12 cellular contexts compared by ENCODE assay signal in the genomic region with DNA sequence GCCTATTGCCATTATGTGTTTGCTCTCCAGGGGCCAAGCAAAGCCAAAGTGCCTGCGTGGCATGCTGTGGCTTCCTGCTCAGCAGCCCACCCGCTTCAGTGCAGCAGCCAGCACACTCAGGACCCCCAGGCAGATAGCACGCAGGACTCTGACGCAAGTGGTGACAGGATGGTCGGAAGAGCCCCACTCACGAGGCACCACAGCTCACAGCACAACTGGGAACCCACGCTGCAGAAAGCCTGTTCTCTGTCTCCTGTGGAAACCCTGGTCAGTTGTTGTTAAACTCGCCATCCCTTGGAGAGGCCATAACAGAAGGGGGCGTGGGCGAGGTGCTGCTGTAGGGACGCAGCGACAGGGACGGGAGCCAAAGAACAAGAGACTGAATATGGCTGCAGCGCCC.
DNase-seq lines count a peak whose midpoint lies in the region; ATAC-seq, FAIRE-seq and TF ChIP-seq lines count a peak whose summit lies in the region.
"Had no signal": no experiment of that assay in that cellular context is flagged by ENCODE, and none has a peak within 500 bp of the region (broad histone marks: within the 10 kb centered on the region; RNA-seq: fewer than 3 reads in every experiment).

No MANE protein-coding gene starts in this region.

- H3K56ac ChIP-seq in mesendoderm (ENCODE audit: low read length), result peak overlapping the region; percentile 42

- FAIRE-seq in HepG2 (lab: Jason Lieb, UNC), result no peak

- peaks cover 13% of the 10 kb centered on the region; the same call in 1 of the 2 replicates for H4K20me1 ChIP-seq in HepG2 (ENCODE audit: insufficient read depth, low read length)

- H3K9ac ChIP-seq in HepG2 (ENCODE audit: insufficient read depth, low read depth, low read length), result no peak overlapping the region
- H3K9ac ChIP-seq in mesendoderm (ENCODE audit: low read length), result no peak overlapping the region

- BruUV-seq in HepG2 (replicated peaks; lab: Mats Ljungman, UMichigan), result no TSS peak

- POLR2A ChIA-PET in HepG2 (lab: Yijun Ruan, JAX), result no interaction called here
- POLR2A ChIA-PET in WTC11 (lab: Charles Lee), result no interaction called here

- intact Hi-C loops in HepG2 (cut with micrococcal nuclease; ENCODE audit: unreplicated experiment) (no loop called here), right lobe of liver (cut with DNase I) (no loop called here)

- no peak overlapping the region for H2AFZ ChIP-seq in HepG2 (ENCODE audit: low read length)

- H3K36me3 ChIP-seq in HepG2 (replicated peaks in 1 of 2; ENCODE audit: control insufficient read depth in 1 of 2, insufficient read depth in 2 of 2, low read length in 2 of 2), result peaks cover 0 to 3% of the 10 kb centered on the region in 2 experiments; a peak in 4 of 5 replicates
- H3K36me3 ChIP-seq in right lobe of liver, result no peaks in the 10 kb centered on the region
- no peaks in the 10 kb centered on the region for H3K36me3 ChIP-seq in mesendoderm (ENCODE audit: control insufficient read depth, insufficient read depth, low read length)

- peak overlapping the region; percentile 79 for H3K27ac Mint-ChIP-seq in WTC11
- H3K27ac Mint-ChIP-seq: IgD-negative memory B cell had no signal

- H3K4me3 ChIP-seq in HepG2 (replicated peaks in 1 of 3; ENCODE audit: insufficient read depth in 1 of 3, low read depth in 2 of 3, low read length in 3 of 3) (no peak overlapping the region), right lobe of liver (no peak overlapping the region), mesendoderm (ENCODE audit: low read length) (no peak overlapping the region)
- H3K4me3 ChIP-seq: skin epidermis had no signal

- TF ChIP-seq POLR2A in HepG2 (IDR thresholded peaks at IDR 0.05; ENCODE audit: insufficient read depth in 1 of 2, low read depth in 2 of 2, low read length in 2 of 2) (no peak), right lobe of liver (IDR thresholded peaks at IDR 0.05) (no peak)

- peaks cover 9% of the 10 kb centered on the region for H3K36me3 Mint-ChIP-seq in WTC11

- H3K4me1 ChIP-seq in HepG2 (ENCODE audit: insufficient read depth, low read length) (peaks cover 14% of the 10 kb centered on the region; the same call in 1 of the 2 replicates), right lobe of liver (peaks cover 0 to 26% (median 10%) of the 10 kb centered on the region in 4 donors), mesendoderm (ENCODE audit: control insufficient read depth, low read depth, low read length) (no peaks in the 10 kb centered on the region)

- no peak overlapping the region for H3K4me2 ChIP-seq in HepG2 (ENCODE audit: low read depth, low read length)
- H3K4me2 ChIP-seq in mesendoderm (ENCODE audit: low read length), result no peak overlapping the region

- H3K4ac ChIP-seq in mesendoderm (ENCODE audit: low read depth, low read length), result no peak overlapping the region

- no peak overlapping the region for H3K4me3 Mint-ChIP-seq in WTC11

- H2BK5ac ChIP-seq in mesendoderm (ENCODE audit: low read length), result no peak overlapping the region

- H2AK5ac ChIP-seq in mesendoderm (ENCODE audit: low read length), result no peak overlapping the region

- TF ChIP-seq RAD21 in HepG2 (CRISPR knock-in tag; IDR thresholded peaks at IDR 0.05), result no peak

- in situ Hi-C loops in HepG2 (cut with HindIII; ENCODE audit: extremely low pct_ligation_motif_present, low pct_unique_long_range_greater_than_20kb), result no loop called here

- H3K27me3 ChIP-seq in HepG2 (ENCODE audit: control insufficient read depth in 1 of 2, insufficient read depth in 2 of 2, low read length in 2 of 2), result no peaks in the 10 kb centered on the region
- no peaks in the 10 kb centered on the region for H3K27me3 ChIP-seq in right lobe of liver
- H3K27me3 ChIP-seq in mesendoderm (ENCODE audit: insufficient read depth, low read length, poor library complexity), result no peaks in the 10 kb centered on the region

- TF ChIP-seq EP300 in HepG2 (IDR thresholded peaks at IDR 0.05; ENCODE audit: low read depth in 2 of 2, low read length in 2 of 2), result no peak
- no peak for TF ChIP-seq EP300 in HepG2 (CRISPR knock-in tag; IDR thresholded peaks at IDR 0.05; ENCODE audit: borderline replicate concordance)

- H3K27me3 Mint-ChIP-seq in WTC11 (ENCODE audit: low read depth), result no peaks in the 10 kb centered on the region

- no peak overlapping the region for H3K23ac ChIP-seq in mesendoderm (ENCODE audit: low read length)

- WGBS in HepG2 (ENCODE audit: low lambda C conversion rate), result 89% methylated on average over 11 of the region's 14 CpGs
- WGBS in right lobe of liver (ENCODE audit: insufficient coverage, low coverage, low lambda C conversion rate, missing lambda C conversion rate), result 63% methylated on average over 7 of the region's 14 CpGs
- no CpG with 5 or more reads among the region's 14 CpGs for WGBS in mesendoderm (ENCODE audit: extremely low coverage, insufficient coverage, low lambda C conversion rate)

- no peaks in the 10 kb centered on the region for H3K9me3 ChIP-seq in HepG2 (ENCODE audit: low read length)
- H3K9me3 ChIP-seq in right lobe of liver, result no peaks in the 10 kb centered on the region

- no peak overlapping the region for H3K18ac ChIP-seq in mesendoderm (ENCODE audit: low read length)

- no peak overlapping the region for H4K5ac ChIP-seq in mesendoderm (ENCODE audit: low read length)

- CTCF ChIA-PET in HepG2 (lab: Yijun Ruan, JAX; ENCODE audit: low intra/inter-chr PET ratio, low total read pairs), result no interaction called here
- CTCF ChIA-PET in WTC11 (lab: Charles Lee), result no interaction called here

- no peak overlapping the region for H2BK120ac ChIP-seq in mesendoderm (ENCODE audit: low read depth, low read length)

- H2BK15ac ChIP-seq in mesendoderm (replicated peaks; ENCODE audit: low read depth), result no peak overlapping the region

- no peak for ATAC-seq in HepG2
- ATAC-seq in right lobe of liver, result no peak
- ATAC-seq in WTC11, result no peak; the same call in 1 of the 2 replicates

- H3K4me1 Mint-ChIP-seq in WTC11, result peaks cover 23% of the 10 kb centered on the region

- DNase-seq in HepG2 (ENCODE audit: low spot score) (no peak), right lobe of liver (no peak), WTC11 (ENCODE audit: low spot score) (no peak), mesendoderm (no peak), ureter (ENCODE audit: low spot score) (peak; percentile 36), NCI-H1694 treated with DMSO at 0.1 percent for 48 hours (lab: John Stamatoyannopoulos, UW) (no peak), NAMALWA (ENCODE audit: low spot score) (no peak)
- DNase-seq: activated CD4-positive, alpha-beta T cell treated with anti-CD3 and anti-CD28 coated beads for 48 hours; COR-L47; NCI-H187 had no signal

- H3K27ac ChIP-seq in HepG2 (ENCODE audit: extremely low read length, insufficient read depth, low read length), result no peak overlapping the region
- no peak overlapping the region for H3K27ac ChIP-seq in right lobe of liver
- H3K27ac ChIP-seq in mesendoderm (ENCODE audit: low read depth, low read length), result no peak overlapping the region
- H3K27ac ChIP-seq: skin epidermis had no signal

- H3K9me3 Mint-ChIP-seq in WTC11, result no peaks in the 10 kb centered on the region
- H3K9me3 Mint-ChIP-seq: IgD-negative memory B cell had no signal

- H3K79me2 ChIP-seq in HepG2 (ENCODE audit: insufficient read depth, low read length) (peaks cover 29% of the 10 kb centered on the region), mesendoderm (ENCODE audit: control insufficient read depth, insufficient read depth, low read length) (peaks cover 6% of the 10 kb centered on the region)

- peaks cover 12% of the 10 kb centered on the region for H3K79me1 ChIP-seq in mesendoderm (ENCODE audit: low read length)

- H4K8ac ChIP-seq in mesendoderm (ENCODE audit: low read depth, low read length), result no peak overlapping the region

- TF ChIP-seq CTCF in HepG2 (CRISPR knock-in tag; IDR thresholded peaks at IDR 0.05) (no peak), right lobe of liver (IDR thresholded peaks at IDR 0.05) (no peak), WTC11 (IDR thresholded peaks at IDR 0.05) (no peak)

TF ChIP-seq in HepG2, 621 proteins besides CTCF, POLR2A, EP300 and RAD21:
- TF ChIP-seq NFE2L1 (CRISPR knock-in tag; IDR thresholded peaks at IDR 0.05; ENCODE audit: borderline replicate concordance), result peak; percentile 51; the same call in 1 of the 2 replicates
- TF ChIP-seq RFX1 (IDR thresholded peaks at IDR 0.05), result no peak
TF ChIP-seq in HepG2: peak in this region for 1.

TF ChIP-seq in WTC11, 78 proteins besides CTCF, POLR2A, EP300 and RAD21:
- TF ChIP-seq, protein P1, sequence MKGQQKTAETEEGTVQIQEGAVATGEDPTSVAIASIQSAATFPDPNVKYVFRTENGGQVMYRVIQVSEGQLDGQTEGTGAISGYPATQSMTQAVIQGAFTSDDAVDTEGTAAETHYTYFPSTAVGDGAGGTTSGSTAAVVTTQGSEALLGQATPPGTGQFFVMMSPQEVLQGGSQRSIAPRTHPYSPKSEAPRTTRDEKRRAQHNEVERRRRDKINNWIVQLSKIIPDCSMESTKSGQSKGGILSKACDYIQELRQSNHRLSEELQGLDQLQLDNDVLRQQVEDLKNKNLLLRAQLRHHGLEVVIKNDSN (CRISPR knock-in tag; IDR thresholded peaks at IDR 0.05), result no peak
- 0 out of 2 replicates have a peak, but pooled peaks have one; percentile 31 for TF ChIP-seq FOXP1 (CRISPR knock-in tag; IDR thresholded peaks at IDR 0.05; ENCODE audit: borderline replicate concordance)

Comparison
In these comparisons a context has a peak if more than half of its experiments do, and no peak if none do; other contexts are left out.
1. Of the 50 proteins assayed by ChIP-seq in both HepG2 and WTC11: peak only in HepG2: NFE2L1; only in WTC11: FOXP1; in both: none; in neither: 48.